ENCODE assay signal across 11 cellular contexts in genomic region chr5:132424167-132424935, GRCh38. TPM values are rescaled to one million over a fixed set of nuclear protein-coding genes. Genes with fewer than 3 reads are reported as not detected.
DNase-seq lines count a peak whose midpoint lies in the region; ATAC-seq lines count a peak whose summit lies in the region.
"Had no signal": no experiment of that assay in that cellular context is flagged by ENCODE, and none has a peak within 500 bp of the region (broad histone marks: within the 10 kb centered on the region; RNA-seq: fewer than 3 reads in every experiment).

No MANE protein-coding gene starts in this region.

- WGBS in GM23248 (ENCODE audit: low coverage in 1 of 2, low lambda C conversion rate in 2 of 2, missing lambda C conversion rate in 2 of 2), 2 experiments, result 94 to 97% methylated on average over 3 of the region's 3 CpGs

- H3K36me3 ChIP-seq in BLaER1 (no peaks in the 10 kb centered on the region), GM23248 (ENCODE audit: low read depth) (no peaks in the 10 kb centered on the region)
- H3K36me3 ChIP-seq in naive thymus-derived CD4-positive, alpha-beta T cell (ENCODE audit: control insufficient read depth in 2 of 3, insufficient read depth in 3 of 3, low read length in 3 of 3), result peaks cover 0 to 12% (median 0%) of the 10 kb centered on the region in 3 experiments

- in situ Hi-C loops in GM23248 (cut with MboI), result no loop called here

- CTCF ChIA-PET in naive thymus-derived CD4-positive, alpha-beta T cell (lab: Charles Lee), result interaction anchor here (0.8 to 5.0 kb wide), 7 partner anchors 14 to 76 kb away, joined by 3 to 27 read pairs (median 8); partner anchors contain the start of gene IRF1

- no peak overlapping the region for H2AFZ ChIP-seq in GM23248

- H3K4me3 ChIP-seq in BLaER1, result peak overlapping the region; percentile 60
- no peak overlapping the region for H3K4me3 ChIP-seq in GM23248
- peak overlapping the region; percentile 7 for H3K4me3 ChIP-seq in naive thymus-derived CD4-positive, alpha-beta T cell (ENCODE audit: low read length)

- H3K27ac ChIP-seq in BLaER1 (peak overlapping the region; percentile 97), GM23248 (no peak overlapping the region)
- peak overlapping the region; percentile 83 for H3K27ac ChIP-seq in naive thymus-derived CD4-positive, alpha-beta T cell (ENCODE audit: low read depth, low read length)

- intact Hi-C loops in naive thymus-derived CD4-positive, alpha-beta T cell (cut with micrococcal nuclease), result loop anchor here in 1 of 2 donors (2.0 to 10.0 kb wide), 2 partner anchors 72 to 790 kb away; partner anchors contain the start of gene RAPGEF6

- no peak for ATAC-seq in naive thymus-derived CD4-positive, alpha-beta T cell
- no peak for ATAC-seq in HG03442 (IDR thresholded peaks at IDR 0.05; ENCODE audit: unreplicated experiment)

- H3K4me1 Mint-ChIP-seq in activated naive CD8-positive, alpha-beta T cell treated with anti-CD3 and anti-CD28 coated beads for 36 hours, result peaks cover 90% of the 10 kb centered on the region
- peaks cover 85 to 98% (median 97%) of the 10 kb centered on the region in 7 donors for H3K4me1 Mint-ChIP-seq in naive thymus-derived CD4-positive, alpha-beta T cell

- H3K9ac ChIP-seq in BLaER1 (peak overlapping the region; percentile 93), GM23248 (peak overlapping the region; percentile 81)

- DNase-seq in GM23248, result no peak
- no peak for DNase-seq in activated naive CD8-positive, alpha-beta T cell treated with anti-CD3 and anti-CD28 coated beads for 36 hours
- no peak for DNase-seq in naive thymus-derived CD4-positive, alpha-beta T cell
- DNase-seq in NCI-H2107 (lab: John Stamatoyannopoulos, UW), result no peak
- DNase-seq in NOMO-1 treated with DMSO at 0.1 percent for 48 hours (lab: John Stamatoyannopoulos, UW; ENCODE audit: unreplicated experiment), result no peak
- no peak for DNase-seq in NCI-H524 (lab: John Stamatoyannopoulos, UW)
- DNase-seq: activated CD4-positive, alpha-beta T cell treated with anti-CD3 and anti-CD28 coated beads for 1 hour; NCI-H146; stimulated activated CD4-positive, alpha-beta T cell treated with anti-CD3 and anti-CD28 coated beads, Interleukin-2, amount 100 ng/mL, for 24 hours had no signal

- peak overlapping the region; percentile 99 for H3K27ac Mint-ChIP-seq in activated naive CD8-positive, alpha-beta T cell treated with anti-CD3 and anti-CD28 coated beads for 36 hours
- peak overlapping the region; percentile 81 to 99 (median 96) for H3K27ac Mint-ChIP-seq in naive thymus-derived CD4-positive, alpha-beta T cell

- H3K36me3 Mint-ChIP-seq in activated naive CD8-positive, alpha-beta T cell treated with anti-CD3 and anti-CD28 coated beads for 36 hours, result peaks cover 35% of the 10 kb centered on the region
- peaks cover 0 to 55% (median 8%) of the 10 kb centered on the region in 5 donors for H3K36me3 Mint-ChIP-seq in naive thymus-derived CD4-positive, alpha-beta T cell

- H3K4me3 Mint-ChIP-seq in activated naive CD8-positive, alpha-beta T cell treated with anti-CD3 and anti-CD28 coated beads for 36 hours, result peak overlapping the region; percentile 65
- H3K4me3 Mint-ChIP-seq in naive thymus-derived CD4-positive, alpha-beta T cell, result peak overlapping the region in 8 of 10 donors; percentile 12 to 92 (median 63)

- H3K27me3 Mint-ChIP-seq in activated naive CD8-positive, alpha-beta T cell treated with anti-CD3 and anti-CD28 coated beads for 36 hours, result no peaks in the 10 kb centered on the region
- no peaks in the 10 kb centered on the region for H3K27me3 Mint-ChIP-seq in naive thymus-derived CD4-positive, alpha-beta T cell

- H3K9me2 ChIP-seq in GM23248 (ENCODE audit: insufficient read depth), result no peaks in the 10 kb centered on the region

- peak overlapping the region; percentile 94 for H3K4me2 ChIP-seq in BLaER1
- H3K4me2 ChIP-seq in GM23248 (ENCODE audit: unreplicated experiment), result no peak overlapping the region

- H3K4me1 ChIP-seq in BLaER1 (peaks cover 98% of the 10 kb centered on the region), GM23248 (ENCODE audit: insufficient read depth) (peaks cover 69% of the 10 kb centered on the region)
- H3K4me1 ChIP-seq in naive thymus-derived CD4-positive, alpha-beta T cell (ENCODE audit: control insufficient read depth in 2 of 2, insufficient read depth in 2 of 2, low read length in 2 of 2), result peaks cover 96 to 98% of the 10 kb centered on the region in 2 donors

- peaks cover 13% of the 10 kb centered on the region; the same call in 1 of the 2 replicates for H3K79me2 ChIP-seq in GM23248 (ENCODE audit: insufficient read depth)

- H3F3A ChIP-seq in GM23248 (ENCODE audit: insufficient read depth), result peaks cover 38% of the 10 kb centered on the region

- no peaks in the 10 kb centered on the region for H4K20me1 ChIP-seq in BLaER1
- H4K20me1 ChIP-seq in GM23248 (ENCODE audit: insufficient read depth), result no peaks in the 10 kb centered on the region

- no peaks in the 10 kb centered on the region for H3K9me3 Mint-ChIP-seq in activated naive CD8-positive, alpha-beta T cell treated with anti-CD3 and anti-CD28 coated beads for 36 hours
- no peaks in the 10 kb centered on the region for H3K9me3 Mint-ChIP-seq in naive thymus-derived CD4-positive, alpha-beta T cell

- no peaks in the 10 kb centered on the region for H3K9me3 ChIP-seq in BLaER1
- no peaks in the 10 kb centered on the region for H3K9me3 ChIP-seq in GM23248 (ENCODE audit: low read depth)
- H3K9me3 ChIP-seq in naive thymus-derived CD4-positive, alpha-beta T cell (ENCODE audit: control insufficient read depth in 2 of 3, low read length in 3 of 3), result no peaks in the 10 kb centered on the region

- H3K27me3 ChIP-seq in BLaER1, result no peaks in the 10 kb centered on the region
- no peaks in the 10 kb centered on the region for H3K27me3 ChIP-seq in GM23248 (replicated peaks; ENCODE audit: insufficient read depth)
- H3K27me3 ChIP-seq in naive thymus-derived CD4-positive, alpha-beta T cell (ENCODE audit: control insufficient read depth in 2 of 2, insufficient read depth in 2 of 2, low read length in 2 of 2), result no peaks in the 10 kb centered on the region

- POLR2A ChIA-PET in naive thymus-derived CD4-positive, alpha-beta T cell (lab: Charles Lee), result interaction anchor here (0.6 to 11.5 kb wide), 14 partner anchors 7 to 71 kb away, joined by 3 to 182 read pairs (median 18); partner anchors contain the start of gene IRF1

RNA-seq across cellular contexts. Expression of gene SLC22A5, which starts 54.8 kb away (rescaled TPM):
- total RNA-seq in GM23248 (2014; rRNA removed; shearing (Covaris generic)), result 1.9 and 3.0 TPM in 2 replicates
- 1.7 and 2.4 TPM in 2 replicates for polyA plus RNA-seq in GM23248 (2016; fragmentation: Nextera tagmentation; extraction: Ambion mirVana)
- 1 to 10 TPM; 3.7 to 4.5 TPM for total RNA-seq in activated naive CD8-positive, alpha-beta T cell treated with anti-CD3 and anti-CD28 coated beads for 36 hours
- 10 to 100 TPM in 1 of 5 experiments, 1 to 10 TPM in 4; 6.8 to 10.8 (median 8.0) TPM for total RNA-seq in naive thymus-derived CD4-positive, alpha-beta T cell
- 1 to 10 TPM; 1.8 to 3.6 TPM for polyA plus RNA-seq in naive thymus-derived CD4-positive, alpha-beta T cell
